13 cellular contexts compared by ENCODE assay signal in genomic region chr5:175590471-175590881, GRCh38.
DNase-seq lines count a peak whose midpoint lies in the region; ATAC-seq, FAIRE-seq and TF ChIP-seq lines count a peak whose summit lies in the region.
"Had no signal": no experiment of that assay in that cellular context is flagged by ENCODE, and none has a peak within 500 bp of the region (broad histone marks: within the 10 kb centered on the region; RNA-seq: fewer than 3 reads in every experiment).

No MANE protein-coding gene starts in this region.

- no peak overlapping the region for H3K18ac ChIP-seq in mesenchymal stem cell (ENCODE audit: low read depth in 1 of 2, low read length in 2 of 2)

- no peaks in the 10 kb centered on the region for H3K36me3 Mint-ChIP-seq in type B pancreatic cell

- H2BK5ac ChIP-seq in mesenchymal stem cell (ENCODE audit: low read depth, low read length, poor library complexity, severe bottlenecking), result no peak overlapping the region

- no peak overlapping the region for H3K27ac Mint-ChIP-seq in type B pancreatic cell

- H3K27me3 Mint-ChIP-seq in type B pancreatic cell, result peaks cover 15% of the 10 kb centered on the region

- WGBS in K562 (ENCODE audit: insufficient coverage, low coverage, missing lambda C conversion rate), result 2% methylated on average over 3 of the region's 3 CpGs
- WGBS in mesenchymal stem cell, result 41% methylated on average over 1 of the region's 3 CpGs
- WGBS in spleen, 5 donors, result 44 to 55% (median 46%) methylated on average over 3 of the region's 3 CpGs

- no peaks in the 10 kb centered on the region for H3K9me1 ChIP-seq in K562 (ENCODE audit: control insufficient read depth, insufficient read depth, low read length)

- peaks cover 0 to 15% of the 10 kb centered on the region in 2 experiments; a peak in 1 of 5 replicates for H3K27me3 ChIP-seq in K562 (ENCODE audit: control insufficient read depth in 2 of 2, insufficient read depth in 2 of 2, low read length in 2 of 2)
- H3K27me3 ChIP-seq in mesenchymal stem cell (ENCODE audit: control insufficient read depth in 1 of 2, insufficient read depth in 1 of 2, low read length in 2 of 2), result no peaks in the 10 kb centered on the region
- H3K27me3 ChIP-seq in spleen (replicated peaks in 1 of 7), result peaks cover 0 to 5% (median 0%) of the 10 kb centered on the region in 7 donors
- H3K27me3 ChIP-seq: pancreas, uterus had no signal

- DNase-seq in EH (ENCODE audit: low read depth) (peak; percentile 84), M059J (ENCODE audit: low read depth) (peak; percentile 83), K562 (ENCODE audit: extremely low read depth in 1 of 4, low spot score in 3 of 4) (no peak), mesenchymal stem cell (peak; percentile 92), type B pancreatic cell (ENCODE audit: extremely low spot score, unreplicated experiment) (no peak), spleen (no peak)
- DNase-seq: NCI-H1436, pancreas, SHP77 treated with DMSO at 0.1 percent for 48 hours, uterus had no signal

- ATAC-seq in K562, result no peak
- no peak for ATAC-seq in HG03469 (IDR thresholded peaks at IDR 0.05; ENCODE audit: unreplicated experiment)
- ATAC-seq in GM21515 (IDR thresholded peaks at IDR 0.05; ENCODE audit: unreplicated experiment), result no peak

- H4K91ac ChIP-seq in mesenchymal stem cell (ENCODE audit: low read length), result peak overlapping the region; percentile 82

- no peaks in the 10 kb centered on the region for H3K4me1 ChIP-seq in K562 (replicated peaks in 1 of 2; ENCODE audit: control insufficient read depth in 2 of 2, insufficient read depth in 2 of 2, low read length in 2 of 2)
- no peaks in the 10 kb centered on the region for H3K4me1 ChIP-seq in mesenchymal stem cell (ENCODE audit: control insufficient read depth, insufficient read depth, low read depth, low read length)
- H3K4me1 ChIP-seq in spleen, result peaks cover 0 to 18% (median 3%) of the 10 kb centered on the region in 6 donors
- H3K4me1 ChIP-seq: pancreas, uterus had no signal

- H2AFZ ChIP-seq in K562 (ENCODE audit: low read depth, low read length), result no peak overlapping the region
- no peak overlapping the region for H2AFZ ChIP-seq in mesenchymal stem cell (ENCODE audit: low read depth, low read length)

- BruUV-seq in K562 (replicated peaks; lab: Mats Ljungman, UMichigan), result no TSS peak

- H3K9me3 Mint-ChIP-seq in type B pancreatic cell, result no peaks in the 10 kb centered on the region
- H3K9me3 Mint-ChIP-seq: central memory CD8-positive, alpha-beta T cell had no signal

- in situ Hi-C loops in K562 (cut with MboI), result no loop called here

- no peak for TF ChIP-seq RAD21 in K562 (CRISPR knock-in tag; conservative IDR thresholded peaks at IDR 0.05 in 1 of 2, IDR thresholded peaks at IDR 0.05 in 1 of 2)

- CTCF ChIA-PET in K562 (lab: Yijun Ruan, JAX; ENCODE audit: low intra/inter-chr PET ratio), result no interaction called here

- H3K4ac ChIP-seq in mesenchymal stem cell (ENCODE audit: low read depth in 1 of 2, low read length in 2 of 2), result no peak overlapping the region

- intact Hi-C loops in K562 (cut with micrococcal nuclease) (no loop called here), spleen (cut with DNase I; ENCODE audit: low total_unique reads) (no loop called here)

- FAIRE-seq in K562 (lab: Jason Lieb, UNC), result no peak
- FAIRE-seq: pancreas had no signal

- H3K79me2 ChIP-seq in K562 (ENCODE audit: control insufficient read depth, insufficient read depth, low read length), result no peaks in the 10 kb centered on the region

- H3K27ac ChIP-seq in K562 (ENCODE audit: extremely low read depth, low read depth, low read length), result no peak overlapping the region
- H3K27ac ChIP-seq in mesenchymal stem cell (ENCODE audit: low read length, poor library complexity, severe bottlenecking), result no peak overlapping the region
- H3K27ac ChIP-seq in spleen, result peak overlapping the region in 2 of 8 donors; percentile 19 to 56
- H3K27ac ChIP-seq: pancreas, uterus had no signal

- no peak for TF ChIP-seq CTCF in K562 (IDR thresholded peaks at IDR 0.05 in 2 of 3, conservative IDR thresholded peaks at IDR 0.05 in 1 of 3; ENCODE audit: insufficient read depth in 2 of 3, low read depth in 1 of 3, low read length in 3 of 3)
- no peak for TF ChIP-seq CTCF in type B pancreatic cell (conservative IDR thresholded peaks at IDR 0.05)
- no peak for TF ChIP-seq CTCF in spleen (IDR thresholded peaks at IDR 0.05 in 8 of 11, conservative IDR thresholded peaks at IDR 0.05 in 3 of 11)

- H3K79me1 ChIP-seq in mesenchymal stem cell (replicated peaks; ENCODE audit: low read length, poor library complexity, severe bottlenecking), result no peaks in the 10 kb centered on the region

- H3K14ac ChIP-seq in mesenchymal stem cell (ENCODE audit: low read length in 2 of 2), result no peak overlapping the region

- H2BK15ac ChIP-seq in mesenchymal stem cell (ENCODE audit: low read depth, poor library complexity, severe bottlenecking), result no peak overlapping the region

- H3K36me3 ChIP-seq in K562 (ENCODE audit: control insufficient read depth, insufficient read depth, low read length) (no peaks in the 10 kb centered on the region), mesenchymal stem cell (ENCODE audit: control insufficient read depth in 1 of 2, insufficient read depth in 2 of 2, low read depth in 1 of 2, low read length in 2 of 2) (no peaks in the 10 kb centered on the region), spleen (no peaks in the 10 kb centered on the region)
- H3K36me3 ChIP-seq: pancreas, uterus had no signal

- TF ChIP-seq EP300 in K562 (IDR thresholded peaks at IDR 0.05; ENCODE audit: low read length), result no peak

- no peaks in the 10 kb centered on the region for H3K4me1 Mint-ChIP-seq in type B pancreatic cell (ENCODE audit: unreplicated experiment)
- H3K4me1 Mint-ChIP-seq: central memory CD8-positive, alpha-beta T cell had no signal

- POLR2A ChIA-PET in K562 (lab: Yijun Ruan, JAX), result no interaction called here

- peak overlapping the region; percentile 95 for H2BK120ac ChIP-seq in mesenchymal stem cell (ENCODE audit: low read depth, low read length)

- H2AK5ac ChIP-seq in mesenchymal stem cell (ENCODE audit: low read length, severe bottlenecking), result no peak overlapping the region

- H3K4me3 ChIP-seq in K562 (no peak overlapping the region), mesenchymal stem cell (ENCODE audit: insufficient read depth in 1 of 2, low read depth in 1 of 2, low read length in 2 of 2) (no peak overlapping the region), spleen (no peak overlapping the region)
- H3K4me3 ChIP-seq: pancreas, uterus had no signal

- no peaks in the 10 kb centered on the region for H4K20me1 ChIP-seq in K562 (replicated peaks; ENCODE audit: control insufficient read depth, insufficient read depth, low read length)

- no peak overlapping the region for H3K9ac ChIP-seq in K562 (ENCODE audit: insufficient read depth in 1 of 2, low read depth in 2 of 2, low read length in 2 of 2)
- H3K9ac ChIP-seq in mesenchymal stem cell (ENCODE audit: low read length), result no peak overlapping the region

- no peak overlapping the region for H3K4me2 ChIP-seq in K562 (ENCODE audit: insufficient read depth, low read length)
- H3K4me2 ChIP-seq in mesenchymal stem cell (ENCODE audit: low read length, poor library complexity, severe bottlenecking), result no peak overlapping the region

- peak overlapping the region; percentile 30 for H4K8ac ChIP-seq in mesenchymal stem cell (ENCODE audit: low read length)

- TF ChIP-seq POLR2A in K562 (conservative IDR thresholded peaks at IDR 0.05) (no peak), spleen (IDR thresholded peaks at IDR 0.05) (no peak)

- no peak overlapping the region for H3K23ac ChIP-seq in mesenchymal stem cell (ENCODE audit: low read length in 2 of 2)

- no peak overlapping the region for H3K4me3 Mint-ChIP-seq in type B pancreatic cell
- H3K4me3 Mint-ChIP-seq: central memory CD8-positive, alpha-beta T cell had no signal

- no peak overlapping the region for H2BK12ac ChIP-seq in mesenchymal stem cell (ENCODE audit: low read length in 2 of 2)

- H3K9me3 ChIP-seq in K562 (replicated peaks; ENCODE audit: control insufficient read depth, insufficient read depth, low read depth, low read length) (no peaks in the 10 kb centered on the region), mesenchymal stem cell (ENCODE audit: control insufficient read depth, low read length) (peaks cover 10% of the 10 kb centered on the region), spleen (no peaks in the 10 kb centered on the region)
- H3K9me3 ChIP-seq: pancreas, uterus had no signal

TF ChIP-seq in K562, 482 proteins besides CTCF, POLR2A, EP300 and RAD21:
- TF ChIP-seq KDM2B (CRISPR knock-in tag; IDR thresholded peaks at IDR 0.05) (no peak), ZNF121 (CRISPR knock-in tag; conservative IDR thresholded peaks at IDR 0.05) (no peak), ETV1 (tag; conservative IDR thresholded peaks at IDR 0.05; ENCODE audit: low read depth) (no peak), ZNF583 (CRISPR knock-in tag; IDR thresholded peaks at IDR 0.05) (no peak), OTX1 (CRISPR knock-in tag; IDR thresholded peaks at IDR 0.05) (no peak), HCFC1 (IDR thresholded peaks at IDR 0.05; ENCODE audit: low read depth, low read length) (no peak), SPI1 (IDR thresholded peaks at IDR 0.05; ENCODE audit: borderline replicate concordance, low read depth, low read length) (peak; percentile 30; the same call in 1 of the 2 replicates)

Comparison
In these comparisons a context has a peak if more than half of its experiments do, and no peak if none do; other contexts are left out.
1. DNase-seq: peak in EH (single experiment), M059J (single experiment) and mesenchymal stem cell (single experiment); none in K562 (0 of 4), type B pancreatic cell (single experiment) and spleen (single experiment).